15 cellular contexts compared by ENCODE assay signal in the genomic region with DNA sequence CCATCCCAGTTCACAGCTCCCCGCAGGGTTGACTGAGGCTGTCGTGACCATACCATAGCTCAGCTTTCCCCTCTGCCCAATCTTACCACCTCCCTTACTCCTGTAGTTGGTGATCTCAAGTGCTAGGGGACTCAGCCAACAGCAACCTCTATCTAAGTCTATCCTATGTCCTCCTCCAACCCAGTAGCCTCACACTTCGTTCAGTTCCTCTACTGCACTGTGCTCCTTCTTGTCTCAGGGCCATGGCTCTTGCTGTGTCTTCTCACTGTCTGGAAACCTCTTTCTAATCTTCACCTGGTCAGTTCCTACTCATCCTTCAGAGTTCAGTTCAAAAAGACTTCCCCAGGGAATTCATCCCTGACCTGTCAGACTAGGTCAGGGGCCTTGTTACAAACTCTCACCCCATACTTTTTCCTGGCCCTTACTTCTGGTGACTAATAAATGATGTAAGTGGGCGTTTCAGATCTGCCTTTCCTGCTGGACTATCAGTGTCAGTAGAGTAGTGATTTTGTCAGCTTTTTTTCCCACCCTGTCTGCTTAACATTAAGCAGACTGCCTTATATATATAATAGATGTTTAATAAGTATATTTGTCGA. TPM values are rescaled to one million over a fixed set of nuclear protein-coding genes. Genes with fewer than 3 reads are reported as not detected.
DNase-seq lines count a peak whose midpoint lies in the region; ATAC-seq and TF ChIP-seq lines count a peak whose summit lies in the region.
"Had no signal": no experiment of that assay in that cellular context is flagged by ENCODE, and none has a peak within 500 bp of the region (broad histone marks: within the 10 kb centered on the region; RNA-seq: fewer than 3 reads in every experiment).

No MANE protein-coding gene starts in this region.

- no peak overlapping the region for H3K27ac Mint-ChIP-seq in activated naive CD8-positive, alpha-beta T cell treated with anti-CD3 and anti-CD28 coated beads, Interleukin-2, amount 50 U/mL, for 24 hours
- H3K27ac Mint-ChIP-seq: WTC11 had no signal

- ATAC-seq in PC-3, result peak; percentile 31; the same call in 1 of the 2 replicates
- ATAC-seq in activated naive CD8-positive, alpha-beta T cell treated with anti-CD3 and anti-CD28 coated beads, Interleukin-2, amount 50 U/mL, for 24 hours, result no peak
- ATAC-seq: WTC11 had no signal

- no peaks in the 10 kb centered on the region for H3K36me3 ChIP-seq in PC-3 (ENCODE audit: low read depth, low read length)
- H3K36me3 ChIP-seq in osteoblast (ENCODE audit: insufficient read depth, low read length), result no peaks in the 10 kb centered on the region

- H3K9ac ChIP-seq in PC-3 (ENCODE audit: low read length), result no peak overlapping the region

- TF ChIP-seq CTCF in PC-3 (conservative IDR thresholded peaks at IDR 0.05; ENCODE audit: low read depth, low read length) (no peak), epithelial cell of proximal tubule (conservative IDR thresholded peaks at IDR 0.05; ENCODE audit: low read depth, low read length) (no peak), osteoblast (IDR thresholded peaks at IDR 0.05; ENCODE audit: extremely low read depth, low read depth, low read length) (no peak)

- DNase-seq in GM04504 (ENCODE audit: low read depth) (peak; percentile 34), PC-3 (peak; percentile 30), epithelial cell of proximal tubule (ENCODE audit: low read depth) (peak; percentile 57), osteoblast (ENCODE audit: insufficient read length, low spot score, missing footprints) (peak; percentile 90), iPS-NIHi11 (ENCODE audit: low spot score) (no peak), SKM-1 treated with dmso at 0.1 percent for 144 hours (lab: John Stamatoyannopoulos, UW; ENCODE audit: unreplicated experiment) (no peak)
- no peak for DNase-seq in activated naive CD8-positive, alpha-beta T cell treated with anti-CD3 and anti-CD28 coated beads, Interleukin-2, amount 50 U/mL, for 24 hours
- no peak for DNase-seq in activated CD4-positive, CD25-positive, alpha-beta regulatory T cell treated with anti-CD3 and anti-CD28 coated beads, Interleukin-2, amount 50 U/mL, for 72 hours
- DNase-seq: amygdala; CD4-positive, alpha-beta memory T cell; effector CD8-positive, alpha-beta T cell; NCI-H1417; NCI-H524; SHP77 treated with DMSO at 0.1 percent for 48 hours had no signal

- H3K9me3 ChIP-seq in PC-3 (ENCODE audit: low read length) (no peaks in the 10 kb centered on the region), osteoblast (ENCODE audit: low read depth, low read length) (no peaks in the 10 kb centered on the region)

- H3K4me3 ChIP-seq in PC-3 (ENCODE audit: low read length) (no peak overlapping the region), epithelial cell of proximal tubule (ENCODE audit: low read depth, low read length) (no peak overlapping the region), osteoblast (ENCODE audit: insufficient read depth, low read length) (no peak overlapping the region)

- CTCF ChIA-PET in PC-3 (lab: Charles Lee), result no interaction called here

- no peaks in the 10 kb centered on the region for H3K27me3 Mint-ChIP-seq in activated naive CD8-positive, alpha-beta T cell treated with anti-CD3 and anti-CD28 coated beads, Interleukin-2, amount 50 U/mL, for 24 hours
- H3K27me3 Mint-ChIP-seq: CD4-positive, alpha-beta memory T cell had no signal

- H2AFZ ChIP-seq in PC-3 (ENCODE audit: low read length), result no peak overlapping the region
- H2AFZ ChIP-seq in osteoblast (ENCODE audit: low read length), result peak overlapping the region; percentile 75

- H4K20me1 ChIP-seq in PC-3 (ENCODE audit: low read length) (no peaks in the 10 kb centered on the region), osteoblast (ENCODE audit: insufficient read depth, low read length) (no peaks in the 10 kb centered on the region)

- H3K79me2 ChIP-seq in PC-3 (ENCODE audit: low read length) (no peaks in the 10 kb centered on the region), osteoblast (ENCODE audit: insufficient read depth, low read length) (no peaks in the 10 kb centered on the region)

- no peaks in the 10 kb centered on the region for H3K27me3 ChIP-seq in PC-3 (ENCODE audit: low read length)
- H3K27me3 ChIP-seq in osteoblast (ENCODE audit: insufficient read depth, low read length), result no peaks in the 10 kb centered on the region

- H3K36me3 Mint-ChIP-seq in activated naive CD8-positive, alpha-beta T cell treated with anti-CD3 and anti-CD28 coated beads, Interleukin-2, amount 50 U/mL, for 24 hours (ENCODE audit: low read depth), result no peaks in the 10 kb centered on the region
- H3K36me3 Mint-ChIP-seq: CD4-positive, alpha-beta memory T cell; WTC11 had no signal

- no peak overlapping the region for H3K27ac ChIP-seq in PC-3 (ENCODE audit: low read length)
- peak overlapping the region; percentile 26 for H3K27ac ChIP-seq in osteoblast (ENCODE audit: low read depth, low read length)

- no peaks in the 10 kb centered on the region for H3K4me1 Mint-ChIP-seq in activated naive CD8-positive, alpha-beta T cell treated with anti-CD3 and anti-CD28 coated beads, Interleukin-2, amount 50 U/mL, for 24 hours
- H3K4me1 Mint-ChIP-seq: CD4-positive, alpha-beta memory T cell; WTC11 had no signal

- no peak overlapping the region for H3K4me3 Mint-ChIP-seq in activated naive CD8-positive, alpha-beta T cell treated with anti-CD3 and anti-CD28 coated beads, Interleukin-2, amount 50 U/mL, for 24 hours
- H3K4me3 Mint-ChIP-seq: CD4-positive, alpha-beta memory T cell; WTC11 had no signal

- H3K9me3 Mint-ChIP-seq in activated naive CD8-positive, alpha-beta T cell treated with anti-CD3 and anti-CD28 coated beads, Interleukin-2, amount 50 U/mL, for 24 hours, result no peaks in the 10 kb centered on the region
- H3K9me3 Mint-ChIP-seq: CD4-positive, alpha-beta memory T cell; WTC11 had no signal

- H3K4me1 ChIP-seq in PC-3 (ENCODE audit: insufficient read depth, low read length) (peaks cover 9% of the 10 kb centered on the region), osteoblast (ENCODE audit: insufficient read depth, low read length) (peaks cover 7% of the 10 kb centered on the region)

- no peaks in the 10 kb centered on the region for H3F3A ChIP-seq in PC-3 (ENCODE audit: low read length, unreplicated experiment)

- H3K9me2 ChIP-seq in PC-3 (replicated peaks; ENCODE audit: low read length), result no peaks in the 10 kb centered on the region

- BruUV-seq in PC-3 (replicated peaks; lab: Mats Ljungman, UMichigan), result no TSS peak

- H3K4me2 ChIP-seq in PC-3 (ENCODE audit: low read length) (no peak overlapping the region), osteoblast (ENCODE audit: insufficient read depth, low read length) (peak overlapping the region; percentile 15)

- intact Hi-C loops in PC-3 (cut with micrococcal nuclease), result no loop called here

- POLR2A ChIA-PET in PC-3 (lab: Charles Lee; ENCODE audit: unreplicated experiment), result no interaction called here

RNA-seq across cellular contexts. Expression of a gene that starts 53.6 kb away (rescaled TPM):
- total RNA-seq in PC-3 (2014; rRNA removed) (13.0 and 14.5 TPM in 2 replicates), epithelial cell of proximal tubule (14.1 and 14.6 TPM in 2 replicates), osteoblast (113 and 119 TPM in 2 replicates)

Comparison
In these comparisons a context has a peak if more than half of its experiments do, and no peak if none do; other contexts are left out.
1. DNase-seq: peak in GM04504 (single experiment), PC-3 (single experiment), epithelial cell of proximal tubule (single experiment) and osteoblast (single experiment); none in activated naive CD8-positive, alpha-beta T cell treated with anti-CD3 and anti-CD28 coated beads, Interleukin-2, amount 50 U/mL, for 24 hours (single experiment), iPS-NIHi11 (single experiment), SKM-1 treated with dmso at 0.1 percent for 144 hours (single experiment) and activated CD4-positive, CD25-positive, alpha-beta regulatory T cell treated with anti-CD3 and anti-CD28 coated beads, Interleukin-2, amount 50 U/mL, for 72 hours (single experiment).